Comparison of ENCODE assay signal across 15 cellular contexts in genomic region chr2:60352491-60353405, GRCh38.
DNase-seq lines count a peak whose midpoint lies in the region; ATAC-seq and TF ChIP-seq lines count a peak whose summit lies in the region.
"Had no signal": no experiment of that assay in that cellular context is flagged by ENCODE, and none has a peak within 500 bp of the region (broad histone marks: within the 10 kb centered on the region; RNA-seq: fewer than 3 reads in every experiment).

No MANE protein-coding gene starts in this region.

- TF ChIP-seq POLR2A in esophagus squamous epithelium (IDR thresholded peaks at IDR 0.05): no peak

- H3K27ac ChIP-seq in esophagus squamous epithelium: peak overlapping the region; percentile 7 to 89 (median 56)
- H3K27ac ChIP-seq in thymus (ENCODE audit: low read depth): peak overlapping the region; percentile 46
- H3K27ac ChIP-seq: left lung, testis had no signal

- TF ChIP-seq CTCF in esophagus squamous epithelium (IDR thresholded peaks at IDR 0.05): no peak

- DNase-seq in NCI-H1105 treated with DMSO at 0.1 percent for 48 hours (lab: John Stamatoyannopoulos, UW) (peak; percentile 11), NCI-H1105 (lab: John Stamatoyannopoulos, UW) (no peak), NCI-H526 treated with DMSO at 0.1 percent for 48 hours (lab: John Stamatoyannopoulos, UW) (peak; percentile 23), esophagus squamous epithelium (lab: John Stamatoyannopoulos, UW) (no peak), cerebellar nuclear complex (lab: John Stamatoyannopoulos, UW) (no peak)
- DNase-seq: activated CD4-positive, alpha-beta T cell treated with anti-CD3 and anti-CD28 coated beads, Interleukin-2, amount 50 U/mL, for 4 hours; effector memory CD8-positive, alpha-beta T cell; left lung; NCI-H226; T-helper 2 cell; testis had no signal

- H3K27me3 ChIP-seq in esophagus squamous epithelium (no peaks in the 10 kb centered on the region), thymus (ENCODE audit: control insufficient read depth, insufficient read depth) (no peaks in the 10 kb centered on the region)
- H3K27me3 ChIP-seq: testis had no signal

- WGBS in esophagus squamous epithelium, 2 donors: 49 to 61% methylated on average over 16 to 18 of the region's 20 CpGs
- WGBS in thymus: 95% methylated on average over 20 of the region's 20 CpGs

- H3K36me3 ChIP-seq in esophagus squamous epithelium (no peaks in the 10 kb centered on the region), thymus (ENCODE audit: control insufficient read depth, insufficient read depth) (no peaks in the 10 kb centered on the region)
- H3K36me3 ChIP-seq: left lung had no signal

- ATAC-seq in HG03108 (IDR thresholded peaks at IDR 0.05; ENCODE audit: unreplicated experiment) (no peak), HG02571 (IDR thresholded peaks at IDR 0.05; ENCODE audit: unreplicated experiment) (no peak)
- ATAC-seq: Panc1 had no signal

- H3K4me3 ChIP-seq in esophagus squamous epithelium (no peak overlapping the region), thymus (ENCODE audit: low read length) (no peak overlapping the region)
- H3K4me3 ChIP-seq: left lung, testis had no signal

- peaks cover 3 to 55% (median 9%) of the 10 kb centered on the region in 3 donors for H3K4me1 ChIP-seq in esophagus squamous epithelium
- peaks cover 33% of the 10 kb centered on the region for H3K4me1 ChIP-seq in thymus (ENCODE audit: control insufficient read depth, insufficient read depth, low read length)
- H3K4me1 ChIP-seq: left lung, testis had no signal

- H3K9me3 ChIP-seq in esophagus squamous epithelium (no peaks in the 10 kb centered on the region), thymus (ENCODE audit: control insufficient read depth) (no peaks in the 10 kb centered on the region)
- H3K9me3 ChIP-seq: left lung, testis had no signal

- intact Hi-C loops in esophagus squamous epithelium (cut with DNase I): no loop called here

Comparison
In these comparisons a context has a peak if more than half of its experiments do, and no peak if none do; other contexts are left out.
1. DNase-seq: peak in NCI-H1105 treated with DMSO at 0.1 percent for 48 hours (single experiment) and NCI-H526 treated with DMSO at 0.1 percent for 48 hours (single experiment); none in NCI-H1105 (single experiment), esophagus squamous epithelium (single experiment) and cerebellar nuclear complex (0 of 2).